In the genomic region with DNA sequence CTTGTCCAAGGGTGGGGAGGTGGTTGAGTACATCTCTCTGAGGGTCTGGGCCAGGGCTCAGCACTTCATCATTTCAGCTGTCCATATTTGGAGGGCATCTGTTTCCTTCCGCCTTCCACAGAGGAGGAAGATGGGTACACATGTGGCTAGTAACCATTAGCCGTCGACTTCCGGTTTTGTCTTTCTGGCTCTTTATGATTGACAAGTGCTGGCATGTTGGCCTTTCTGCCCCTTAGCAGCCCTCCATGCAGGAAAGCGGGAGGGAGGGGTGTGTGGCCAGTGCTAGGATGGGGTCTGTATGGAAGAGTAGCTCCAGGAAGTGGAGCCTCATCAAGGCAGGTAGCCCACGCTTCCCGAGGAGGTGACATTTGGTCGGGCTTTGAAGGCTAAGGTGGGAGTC, we compare ENCODE assay signal across 8 cellular contexts.
DNase-seq lines count a peak whose midpoint lies in the region; TF ChIP-seq lines count a peak whose summit lies in the region.

No MANE protein-coding gene starts in this region.

- H3K4me1 ChIP-seq in esophagus muscularis mucosa (peaks cover 52 to 87% (median 79%) of the 10 kb centered on the region in 4 donors), stomach smooth muscle (ENCODE audit: control insufficient read depth, insufficient read depth, low read length) (peaks cover 34% of the 10 kb centered on the region)

- DNase-seq in stimulated activated CD4-positive, alpha-beta T cell treated with anti-CD3 and anti-CD28 coated beads, Interleukin-1b, Interleukin-23, amount 100 ng/mL, for 48 hours, result peak; percentile 40
- DNase-seq in stimulated activated CD4-positive, alpha-beta T cell treated with anti-CD3 and anti-CD28 coated beads, Interleukin-12 subunit alpha, Interleukin-12 subunit beta, amount 100 ng/mL, for 4 hours, result no peak
- DNase-seq in T-helper 1 cell (peak in 3 of 5 donors; percentile 12 to 81 (median 16)), esophagus muscularis mucosa (ENCODE audit: extremely low spot score) (no peak), pons (ENCODE audit: low spot score) (no peak), MG63 (no peak), NCI-H2196 treated with DMSO at 0.1 percent for 48 hours (lab: John Stamatoyannopoulos, UW; ENCODE audit: unreplicated experiment) (no peak)

- H3K9ac ChIP-seq in stomach smooth muscle (ENCODE audit: low read length in 2 of 2), result no peak overlapping the region

- TF ChIP-seq EP300 in esophagus muscularis mucosa (IDR thresholded peaks at IDR 0.05), result no peak

- intact Hi-C loops in esophagus muscularis mucosa (cut with DNase I), result no loop called here

- H3K4me3 ChIP-seq in esophagus muscularis mucosa (no peak overlapping the region), stomach smooth muscle (ENCODE audit: low read length in 2 of 2) (no peak overlapping the region), MG63 (no peak overlapping the region)

- H3K27ac ChIP-seq in esophagus muscularis mucosa (replicated peaks in 1 of 4) (peak overlapping the region; percentile 79 to 89 (median 80)), stomach smooth muscle (ENCODE audit: low read length) (peak overlapping the region; percentile 66)

- WGBS in esophagus muscularis mucosa, result 60% methylated on average over 8 of the region's 8 CpGs

- TF ChIP-seq CTCF in esophagus muscularis mucosa (IDR thresholded peaks at IDR 0.05), result no peak

- no peaks in the 10 kb centered on the region for H3K9me3 ChIP-seq in esophagus muscularis mucosa
- H3K9me3 ChIP-seq in stomach smooth muscle (ENCODE audit: control insufficient read depth in 2 of 2, low read length in 2 of 2), result no peaks in the 10 kb centered on the region
- H3K9me3 ChIP-seq in MG63, result no peaks in the 10 kb centered on the region

- TF ChIP-seq POLR2A in esophagus muscularis mucosa (IDR thresholded peaks at IDR 0.05; ENCODE audit: low read depth), result no peak

- no peaks in the 10 kb centered on the region for H3K27me3 ChIP-seq in esophagus muscularis mucosa
- H3K27me3 ChIP-seq in stomach smooth muscle (ENCODE audit: control insufficient read depth in 1 of 2, insufficient read depth in 2 of 2, low read length in 2 of 2), result no peaks in the 10 kb centered on the region
- H3K27me3 ChIP-seq in MG63, result no peaks in the 10 kb centered on the region

- H3K36me3 ChIP-seq in esophagus muscularis mucosa, result no peaks in the 10 kb centered on the region
- H3K36me3 ChIP-seq in stomach smooth muscle (ENCODE audit: control insufficient read depth in 2 of 2, insufficient read depth in 2 of 2, low read length in 2 of 2), result no peaks in the 10 kb centered on the region
- no peaks in the 10 kb centered on the region; the same call in 1 of the 2 replicates for H3K36me3 ChIP-seq in MG63

Comparison
In these comparisons a context has a peak if more than half of its experiments do, and no peak if none do; other contexts are left out.
1. DNase-seq: peak in stimulated activated CD4-positive, alpha-beta T cell treated with anti-CD3 and anti-CD28 coated beads, Interleukin-1b, Interleukin-23, amount 100 ng/mL, for 48 hours (single experiment) and T-helper 1 cell (3 of 5); none in stimulated activated CD4-positive, alpha-beta T cell treated with anti-CD3 and anti-CD28 coated beads, Interleukin-12 subunit alpha, Interleukin-12 subunit beta, amount 100 ng/mL, for 4 hours (single experiment), esophagus muscularis mucosa (single experiment), pons (single experiment), MG63 (single experiment) and NCI-H2196 treated with DMSO at 0.1 percent for 48 hours (single experiment).